33 cellular contexts compared by ENCODE assay signal in genomic region chr10:28929942-28930341, GRCh38.
DNase-seq lines count a peak whose midpoint lies in the region; ATAC-seq, FAIRE-seq and TF ChIP-seq lines count a peak whose summit lies in the region.
"Had no signal": no experiment of that assay in that cellular context is flagged by ENCODE, and none has a peak within 500 bp of the region (broad histone marks: within the 10 kb centered on the region; RNA-seq: fewer than 3 reads in every experiment).

No MANE protein-coding gene starts in this region.

- H4K20me1 ChIP-seq in HepG2 (ENCODE audit: insufficient read depth, low read length) (no peaks in the 10 kb centered on the region), K562 (replicated peaks; ENCODE audit: control insufficient read depth, insufficient read depth, low read length) (no peaks in the 10 kb centered on the region)
- H4K20me1 ChIP-seq: BLaER1; BLaER1 treated with 17β-estradiol and CSF1 and Interleukin-3, amounts not matched to agents 10 nM and 100 nM had no signal

- H3K27ac ChIP-seq in HepG2 (ENCODE audit: extremely low read length, insufficient read depth, low read length) = no peak overlapping the region
- no peak overlapping the region for H3K27ac ChIP-seq in right lobe of liver
- H3K27ac ChIP-seq in HEK293 (ENCODE audit: extremely low read depth, low read depth, low read length) = no peak overlapping the region
- H3K27ac ChIP-seq in K562 (ENCODE audit: extremely low read depth, low read depth, low read length) = no peak overlapping the region
- H3K27ac ChIP-seq: 22Rv1; BLaER1; BLaER1 treated with 17β-estradiol and CSF1 and Interleukin-3, amounts not matched to agents 10 nM and 100 nM; C4-2B had no signal

- BruUV-seq in HepG2 (replicated peaks; lab: Mats Ljungman, UMichigan) (no TSS peak), K562 (replicated peaks; lab: Mats Ljungman, UMichigan) (no TSS peak)

- DNase-seq in HepG2 (ENCODE audit: low spot score) = no peak
- no peak for DNase-seq in right lobe of liver
- DNase-seq in K562 (ENCODE audit: extremely low read depth in 1 of 4, low spot score in 3 of 4) = no peak
- no peak for DNase-seq in hepatic stellate cell (ENCODE audit: low spot score)
- no peak for DNase-seq in dedifferentiated amniotic fluid mesenchymal stem cell (ENCODE audit: extremely low spot score)
- DNase-seq: 8988T; ACHN; AML-193; BE2C; C1 segment of cervical spinal cord; Caco-2; Calu3; CD4-positive, alpha-beta memory T cell; CD4-positive, alpha-beta T cell; CD4-positive, CD25-positive, alpha-beta regulatory T cell; CD8-positive, alpha-beta memory T cell; CD8-positive, alpha-beta T cell; COR-L47; DMS 273 treated with DMSO at 0.1 percent for 48 hours; DMS153; DMS53; DMS79; DMS79 treated with DMSO at 0.1 percent for 48 hours; DND-41; EL had no signal

- CTCF ChIA-PET in HepG2 (lab: Yijun Ruan, JAX; ENCODE audit: low intra/inter-chr PET ratio, low total read pairs) (no interaction called here), HEK293 (lab: Yijun Ruan, JAX) (interaction anchor here (0.7 to 1.9 kb wide), 3 partner anchors 9 to 281 kb away, joined by 3 to 17 read pairs (median 4); no protein-coding TSS in a partner anchor), K562 (lab: Yijun Ruan, JAX; ENCODE audit: low intra/inter-chr PET ratio) (no interaction called here)

- H3K36me3 ChIP-seq in HepG2 (replicated peaks in 1 of 2; ENCODE audit: control insufficient read depth in 1 of 2, insufficient read depth in 2 of 2, low read length in 2 of 2) (no peaks in the 10 kb centered on the region), right lobe of liver (no peaks in the 10 kb centered on the region), HEK293 (ENCODE audit: control insufficient read depth in 2 of 2, insufficient read depth in 1 of 2, low read length in 2 of 2) (no peaks in the 10 kb centered on the region), K562 (ENCODE audit: control insufficient read depth, insufficient read depth, low read length) (no peaks in the 10 kb centered on the region)
- H3K36me3 ChIP-seq: BE2C; BLaER1; BLaER1 treated with 17β-estradiol and CSF1 and Interleukin-3, amounts not matched to agents 10 nM and 100 nM had no signal

- POLR2A ChIA-PET in HepG2 (lab: Yijun Ruan, JAX) (no interaction called here), HEK293 (lab: Yijun Ruan, JAX) (no interaction called here), K562 (lab: Yijun Ruan, JAX) (no interaction called here)

- H3K9ac ChIP-seq in HepG2 (ENCODE audit: insufficient read depth, low read depth, low read length) (no peak overlapping the region), K562 (ENCODE audit: insufficient read depth in 1 of 2, low read depth in 2 of 2, low read length in 2 of 2) (no peak overlapping the region)
- H3K9ac ChIP-seq: BLaER1; BLaER1 treated with 17β-estradiol and CSF1 and Interleukin-3, amounts not matched to agents 10 nM and 100 nM had no signal

- no peaks in the 10 kb centered on the region for H3K9me1 ChIP-seq in K562 (ENCODE audit: control insufficient read depth, insufficient read depth, low read length)

- 98% methylated on average over 3 of the region's 3 CpGs for WGBS in HepG2 (ENCODE audit: low lambda C conversion rate)
- WGBS in right lobe of liver (ENCODE audit: insufficient coverage, low coverage, low lambda C conversion rate, missing lambda C conversion rate) = 76% methylated on average over 3 of the region's 3 CpGs
- WGBS in K562 (ENCODE audit: insufficient coverage, low coverage, missing lambda C conversion rate) = 41% methylated on average over 3 of the region's 3 CpGs

- intact Hi-C loops in HepG2 (cut with micrococcal nuclease; ENCODE audit: unreplicated experiment) (loop anchor here (10.0 kb wide), 1 partner anchor 55 kb away; no protein-coding TSS in a partner anchor), right lobe of liver (cut with DNase I) (no loop called here), K562 (cut with micrococcal nuclease) (no loop called here)

- H3K9me3 ChIP-seq in HepG2 (ENCODE audit: low read length) = no peaks in the 10 kb centered on the region
- no peaks in the 10 kb centered on the region for H3K9me3 ChIP-seq in right lobe of liver
- no peaks in the 10 kb centered on the region for H3K9me3 ChIP-seq in HEK293 (ENCODE audit: control insufficient read depth, insufficient read depth, low read depth, low read length)
- H3K9me3 ChIP-seq in K562 (replicated peaks; ENCODE audit: control insufficient read depth, insufficient read depth, low read depth, low read length) = no peaks in the 10 kb centered on the region
- H3K9me3 ChIP-seq: BE2C had no signal

- TF ChIP-seq POLR2A in HepG2 (IDR thresholded peaks at IDR 0.05; ENCODE audit: insufficient read depth in 1 of 2, low read depth in 2 of 2, low read length in 2 of 2) (no peak), right lobe of liver (IDR thresholded peaks at IDR 0.05) (no peak), K562 (conservative IDR thresholded peaks at IDR 0.05) (no peak)

- no peaks in the 10 kb centered on the region for H3K79me2 ChIP-seq in HepG2 (ENCODE audit: insufficient read depth, low read length)
- H3K79me2 ChIP-seq in K562 (ENCODE audit: control insufficient read depth, insufficient read depth, low read length) = no peaks in the 10 kb centered on the region

- no peaks in the 10 kb centered on the region for H3K27me3 ChIP-seq in HepG2 (ENCODE audit: control insufficient read depth in 1 of 2, insufficient read depth in 2 of 2, low read length in 2 of 2)
- H3K27me3 ChIP-seq in right lobe of liver = no peaks in the 10 kb centered on the region
- H3K27me3 ChIP-seq in K562 (ENCODE audit: control insufficient read depth in 2 of 2, insufficient read depth in 2 of 2, low read length in 2 of 2) = no peaks in the 10 kb centered on the region
- H3K27me3 ChIP-seq: BE2C had no signal

- in situ Hi-C loops in HepG2 (cut with HindIII; ENCODE audit: extremely low pct_ligation_motif_present, low pct_unique_long_range_greater_than_20kb) (no loop called here), K562 (cut with MboI) (no loop called here)

- no peak overlapping the region for H3K4me2 ChIP-seq in HepG2 (ENCODE audit: low read depth, low read length)
- H3K4me2 ChIP-seq in K562 (ENCODE audit: insufficient read depth, low read length) = no peak overlapping the region
- H3K4me2 ChIP-seq: A549; BLaER1; BLaER1 treated with 17β-estradiol and CSF1 and Interleukin-3, amounts not matched to agents 10 nM and 100 nM had no signal

- FAIRE-seq in HepG2 (lab: Jason Lieb, UNC) (no peak), K562 (lab: Jason Lieb, UNC) (no peak)
- FAIRE-seq: A204.1, A549, D721Med had no signal

- no peak overlapping the region for H3K4me3 ChIP-seq in HepG2 (replicated peaks in 1 of 3; ENCODE audit: insufficient read depth in 1 of 3, low read depth in 2 of 3, low read length in 3 of 3)
- H3K4me3 ChIP-seq in right lobe of liver = no peak overlapping the region
- no peak overlapping the region for H3K4me3 ChIP-seq in HEK293 (ENCODE audit: low read depth, low read length)
- H3K4me3 ChIP-seq in K562 = no peak overlapping the region
- H3K4me3 ChIP-seq: A549; BLaER1; BLaER1 treated with 17β-estradiol and CSF1 and Interleukin-3, amounts not matched to agents 10 nM and 100 nM had no signal

- TF ChIP-seq RAD21 in HepG2 (CRISPR knock-in tag; IDR thresholded peaks at IDR 0.05) (no peak), K562 (CRISPR knock-in tag; conservative IDR thresholded peaks at IDR 0.05 in 1 of 2, IDR thresholded peaks at IDR 0.05 in 1 of 2) (no peak)

- ATAC-seq in HepG2 (no peak), right lobe of liver (no peak), K562 (no peak)
- ATAC-seq: A549; CD8-positive, alpha-beta T cell had no signal

- TF ChIP-seq CTCF in HepG2 (CRISPR knock-in tag; IDR thresholded peaks at IDR 0.05) (no peak), right lobe of liver (IDR thresholded peaks at IDR 0.05) (no peak), HEK293 (tag by site-specific recombination; IDR thresholded peaks at IDR 0.05) (no peak), K562 (IDR thresholded peaks at IDR 0.05 in 2 of 3, conservative IDR thresholded peaks at IDR 0.05 in 1 of 3; ENCODE audit: insufficient read depth in 2 of 3, low read depth in 1 of 3, low read length in 3 of 3) (no peak)

- no peak overlapping the region for H2AFZ ChIP-seq in HepG2 (ENCODE audit: low read length)
- H2AFZ ChIP-seq in K562 (ENCODE audit: low read depth, low read length) = no peak overlapping the region

- H3K4me1 ChIP-seq in HepG2 (ENCODE audit: insufficient read depth, low read length) = peaks cover 31% of the 10 kb centered on the region
- H3K4me1 ChIP-seq in right lobe of liver = no peaks in the 10 kb centered on the region
- no peaks in the 10 kb centered on the region for H3K4me1 ChIP-seq in HEK293 (ENCODE audit: control insufficient read depth, insufficient read depth, low read length)
- H3K4me1 ChIP-seq in K562 (replicated peaks in 1 of 2; ENCODE audit: control insufficient read depth in 2 of 2, insufficient read depth in 2 of 2, low read length in 2 of 2) = peaks cover 0 to 5% of the 10 kb centered on the region in 2 experiments; a peak in 1 of 5 replicates
- H3K4me1 ChIP-seq: BE2C, BLaER1 had no signal

- no peak for TF ChIP-seq EP300 in HepG2 (IDR thresholded peaks at IDR 0.05; ENCODE audit: low read depth in 2 of 2, low read length in 2 of 2)
- no peak for TF ChIP-seq EP300 in HepG2 (CRISPR knock-in tag; IDR thresholded peaks at IDR 0.05; ENCODE audit: borderline replicate concordance)
- no peak for TF ChIP-seq EP300 in K562 (IDR thresholded peaks at IDR 0.05; ENCODE audit: low read length)

TF ChIP-seq in HepG2, 621 proteins besides CTCF, POLR2A, EP300 and RAD21 (continues in another document):
- TF ChIP-seq ZNF446 (CRISPR knock-in tag; IDR thresholded peaks at IDR 0.05) (no peak), ATF7 (IDR thresholded peaks at IDR 0.05) (peak; percentile 82), ATF7 (CRISPR knock-in tag; IDR thresholded peaks at IDR 0.05) (no peak), ZNF775 (CRISPR knock-in tag; IDR thresholded peaks at IDR 0.05; ENCODE audit: borderline replicate concordance) (no peak)

TF ChIP-seq in HEK293, 187 proteins besides CTCF, POLR2A, EP300 and RAD21 (continues in another document):
- TF ChIP-seq ZNF560 (tag by site-specific recombination; IDR thresholded peaks at IDR 0.05; ENCODE audit: borderline replicate concordance) = no peak
- TF ChIP-seq KLF1 (tag by site-specific recombination; IDR thresholded peaks at IDR 0.05) = no peak

TF ChIP-seq in K562, 482 proteins besides CTCF, POLR2A, EP300 and RAD21 (continues in another document):
- TF ChIP-seq E2F4 (CRISPR knock-in tag; IDR thresholded peaks at IDR 0.05; ENCODE audit: low read depth) (no peak), RUNX1 (IDR thresholded peaks at IDR 0.05; ENCODE audit: low read depth) (no peak)
